In genomic region chr16:13109171-13109570, GRCh38 we compare ENCODE assay signal across 19 cellular contexts.
"Had no signal": no experiment of that assay in that cellular context is flagged by ENCODE, and none has a peak within 500 bp of the region (broad histone marks: within the 10 kb centered on the region; RNA-seq: fewer than 3 reads in every experiment).

No MANE protein-coding gene starts in this region.

- ATAC-seq: effector memory CD8-positive, alpha-beta T cell; heart left ventricle; naive thymus-derived CD4-positive, alpha-beta T cell; stimulated activated memory B cell treated with anti-CD40 and anti-IgM and Interleukin-4, amounts not matched to agents 10 μg/mL and 1 μg/mL and 100 μg/mL, for 72 hours; T-helper 17 cell had no signal

- H3K4me3 ChIP-seq: heart left ventricle, ovary, sigmoid colon, thyroid gland, uterus had no signal

- H3K27ac ChIP-seq: heart left ventricle, ovary, uterus had no signal

- DNase-seq: activated CD4-positive, alpha-beta T cell treated with anti-CD3 and anti-CD28 coated beads, Interleukin-2, amount 10 ng/mL, durations not matched to agents 7 days and 5 days; activated CD4-positive, CD25-positive, alpha-beta regulatory T cell; activated CD8-positive, alpha-beta memory T cell treated with anti-CD3 and anti-CD28 coated beads, Interleukin-2, amount 50 U/mL, for 48 hours; activated naive CD8-positive, alpha-beta T cell treated with anti-CD3 and anti-CD28 coated beads for 36 hours; amygdala; dermis blood vessel endothelial cell; effector memory CD8-positive, alpha-beta T cell; foreskin melanocyte; heart left ventricle; immature natural killer cell; naive thymus-derived CD4-positive, alpha-beta T cell; ovary; sigmoid colon; stimulated activated CD4-positive, alpha-beta T cell treated with anti-CD3 and anti-CD28 coated beads, Interleukin-12 subunit alpha, Interleukin-12 subunit beta, amount 100 ng/mL, for 4 hours; T-helper 17 cell; thyroid gland; uterus had no signal

- H3K4me1 ChIP-seq: heart left ventricle, sigmoid colon, uterus had no signal

- H3K36me3 ChIP-seq: heart left ventricle, ovary, sigmoid colon, thyroid gland, uterus had no signal

- H3K27me3 ChIP-seq: ovary, sigmoid colon, thyroid gland, uterus had no signal

- H3K9me3 ChIP-seq: thyroid gland had no signal

- FAIRE-seq: TTC549 had no signal
